In the genomic region with DNA sequence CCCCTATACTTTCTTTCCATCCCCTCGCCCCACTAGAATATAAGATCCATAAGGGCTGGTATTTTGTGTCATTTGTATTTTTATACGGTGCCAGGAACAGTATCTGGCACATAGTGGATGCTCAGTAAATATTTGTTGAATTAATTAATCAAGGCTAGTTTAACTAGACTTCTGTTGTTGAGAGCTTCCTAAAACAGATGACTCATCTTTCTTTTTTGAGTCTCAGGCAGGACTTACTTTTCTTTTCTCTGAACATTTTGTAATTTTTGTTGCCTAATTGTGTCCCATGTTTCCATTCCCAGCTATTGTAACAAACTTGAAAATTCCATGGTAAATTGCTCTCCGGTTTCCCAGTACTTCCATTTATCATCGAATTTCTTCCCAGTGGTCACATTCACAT, we compare ENCODE assay signal across 13 cellular contexts. TPM values are rescaled to one million over a fixed set of nuclear protein-coding genes. Genes with fewer than 3 reads are reported as not detected.
DNase-seq lines count a peak whose midpoint lies in the region; ATAC-seq and TF ChIP-seq lines count a peak whose summit lies in the region.
"Had no signal": no experiment of that assay in that cellular context is flagged by ENCODE, and none has a peak within 500 bp of the region (broad histone marks: within the 10 kb centered on the region; RNA-seq: fewer than 3 reads in every experiment).

No MANE protein-coding gene starts in this region.

- POLR2A ChIA-PET in activated CD8-positive, alpha-beta T cell treated with anti-CD3 and anti-CD28 coated beads for 36 hours (lab: Charles Lee) = interaction anchor here (1.2 kb wide), 1 partner anchor 11 kb away, joined by 3 read pairs; no protein-coding TSS in a partner anchor

- peaks cover 21% of the 10 kb centered on the region for H3K36me3 Mint-ChIP-seq in activated naive CD8-positive, alpha-beta T cell
- peaks cover 27% of the 10 kb centered on the region for H3K36me3 Mint-ChIP-seq in activated naive CD8-positive, alpha-beta T cell treated with anti-CD3 and anti-CD28 coated beads, Interleukin-2, amount 50 U/mL, for 24 hours (ENCODE audit: low read depth)
- H3K36me3 Mint-ChIP-seq in activated CD8-positive, alpha-beta T cell treated with anti-CD3 and anti-CD28 coated beads for 36 hours (ENCODE audit: low read depth) = peaks cover 11% of the 10 kb centered on the region

- peak overlapping the region; percentile 50 for H3K27ac ChIP-seq in muscle layer of colon (ENCODE audit: low read depth, low read length)
- H3K27ac ChIP-seq in uterus = peak overlapping the region; percentile 37 to 86
- H3K27ac ChIP-seq: foreskin keratinocyte, VCaP had no signal

- intact Hi-C loops in uterus (cut with DNase I; ENCODE audit: low total_unique reads) = no loop called here
- intact Hi-C loops in activated CD8-positive, alpha-beta T cell treated with anti-CD3 and anti-CD28 coated beads for 36 hours (cut with micrococcal nuclease) = no loop called here

- no peak overlapping the region for H3K4me3 ChIP-seq in muscle layer of colon (ENCODE audit: low read depth in 1 of 2, low read length in 2 of 2)
- no peak overlapping the region for H3K4me3 ChIP-seq in uterus

- H3K4me1 ChIP-seq in muscle layer of colon (ENCODE audit: insufficient read depth, low read length) = peaks cover 53% of the 10 kb centered on the region
- H3K4me1 ChIP-seq in uterus = peaks cover 3 to 4% of the 10 kb centered on the region in 2 donors

- H3K27ac Mint-ChIP-seq in activated naive CD8-positive, alpha-beta T cell = peak overlapping the region; percentile 64
- no peak overlapping the region for H3K27ac Mint-ChIP-seq in activated naive CD8-positive, alpha-beta T cell treated with anti-CD3 and anti-CD28 coated beads, Interleukin-2, amount 50 U/mL, for 24 hours
- H3K27ac Mint-ChIP-seq in activated CD8-positive, alpha-beta T cell treated with anti-CD3 and anti-CD28 coated beads for 36 hours = no peak overlapping the region

- no peak for TF ChIP-seq POLR2A in uterus (IDR thresholded peaks at IDR 0.05)

- DNase-seq in activated naive CD8-positive, alpha-beta T cell treated with anti-CD3 and anti-CD28 coated beads, Interleukin-2, amount 50 U/mL, for 24 hours = no peak
- DNase-seq in dedifferentiated amniotic fluid mesenchymal stem cell (ENCODE audit: extremely low spot score) (peak; percentile 39), uterus (no peak), SKM-1 (lab: John Stamatoyannopoulos, UW; ENCODE audit: unreplicated experiment) (no peak)
- no peak for DNase-seq in activated CD8-positive, alpha-beta T cell treated with anti-CD3 and anti-CD28 coated beads for 36 hours
- DNase-seq: activated naive CD4-positive, alpha-beta T cell treated with anti-CD3 and anti-CD28 coated beads, Interleukin-2, amount 50 U/mL, for 16 hours; foreskin keratinocyte; GDM1; NCI-H1092 treated with DMSO at 0.1 percent for 48 hours had no signal

- peak overlapping the region; percentile 15 for H3K4me3 Mint-ChIP-seq in activated naive CD8-positive, alpha-beta T cell
- no peak overlapping the region for H3K4me3 Mint-ChIP-seq in activated naive CD8-positive, alpha-beta T cell treated with anti-CD3 and anti-CD28 coated beads, Interleukin-2, amount 50 U/mL, for 24 hours
- H3K4me3 Mint-ChIP-seq in activated CD8-positive, alpha-beta T cell treated with anti-CD3 and anti-CD28 coated beads for 36 hours = no peak overlapping the region

- no peaks in the 10 kb centered on the region for H3K27me3 Mint-ChIP-seq in activated naive CD8-positive, alpha-beta T cell
- no peaks in the 10 kb centered on the region for H3K27me3 Mint-ChIP-seq in activated naive CD8-positive, alpha-beta T cell treated with anti-CD3 and anti-CD28 coated beads, Interleukin-2, amount 50 U/mL, for 24 hours
- H3K27me3 Mint-ChIP-seq in activated CD8-positive, alpha-beta T cell treated with anti-CD3 and anti-CD28 coated beads for 36 hours = no peaks in the 10 kb centered on the region

- peaks cover 30% of the 10 kb centered on the region for H3K4me1 Mint-ChIP-seq in activated naive CD8-positive, alpha-beta T cell (ENCODE audit: low read depth)
- peaks cover 28% of the 10 kb centered on the region for H3K4me1 Mint-ChIP-seq in activated naive CD8-positive, alpha-beta T cell treated with anti-CD3 and anti-CD28 coated beads, Interleukin-2, amount 50 U/mL, for 24 hours
- peaks cover 23% of the 10 kb centered on the region for H3K4me1 Mint-ChIP-seq in activated CD8-positive, alpha-beta T cell treated with anti-CD3 and anti-CD28 coated beads for 36 hours (ENCODE audit: low read depth)

- CTCF ChIA-PET in activated CD8-positive, alpha-beta T cell treated with anti-CD3 and anti-CD28 coated beads for 36 hours (lab: Charles Lee) = interaction anchor here (1.2 kb wide), 1 partner anchor 51 kb away, joined by 4 read pairs; no protein-coding TSS in a partner anchor

- TF ChIP-seq CTCF in uterus (IDR thresholded peaks at IDR 0.05) = no peak
- no peak for TF ChIP-seq CTCF in activated CD8-positive, alpha-beta T cell treated with anti-CD3 and anti-CD28 coated beads for 36 hours (IDR thresholded peaks at IDR 0.05)

- no peak for ATAC-seq in activated naive CD8-positive, alpha-beta T cell treated with anti-CD3 and anti-CD28 coated beads, Interleukin-2, amount 50 U/mL, for 24 hours
- ATAC-seq in HG02870 (IDR thresholded peaks at IDR 0.05; ENCODE audit: unreplicated experiment) = no peak
- no peak for ATAC-seq in activated CD8-positive, alpha-beta T cell treated with anti-CD3 and anti-CD28 coated beads for 36 hours
- ATAC-seq: foreskin keratinocyte had no signal

- H3K9ac ChIP-seq in muscle layer of colon (ENCODE audit: low read length) = no peak overlapping the region

- H3K36me3 ChIP-seq in muscle layer of colon (ENCODE audit: insufficient read depth, low read length) (no peaks in the 10 kb centered on the region), uterus (no peaks in the 10 kb centered on the region)

- no peaks in the 10 kb centered on the region for H3K27me3 ChIP-seq in muscle layer of colon (ENCODE audit: control insufficient read depth in 1 of 2, insufficient read depth in 2 of 2, low read length in 2 of 2)
- H3K27me3 ChIP-seq in uterus = no peaks in the 10 kb centered on the region
- H3K27me3 ChIP-seq: foreskin keratinocyte had no signal

- H3K9me3 ChIP-seq in muscle layer of colon (ENCODE audit: low read length) = no peaks in the 10 kb centered on the region
- H3K9me3 ChIP-seq in uterus = no peaks in the 10 kb centered on the region

- H3K9me3 Mint-ChIP-seq in activated naive CD8-positive, alpha-beta T cell (ENCODE audit: low read depth) = peaks cover 2% of the 10 kb centered on the region
- no peaks in the 10 kb centered on the region for H3K9me3 Mint-ChIP-seq in activated naive CD8-positive, alpha-beta T cell treated with anti-CD3 and anti-CD28 coated beads, Interleukin-2, amount 50 U/mL, for 24 hours
- H3K9me3 Mint-ChIP-seq in activated CD8-positive, alpha-beta T cell treated with anti-CD3 and anti-CD28 coated beads for 36 hours = no peaks in the 10 kb centered on the region

RNA-seq across cellular contexts. Expression of gene STK38L, which starts 16.7 kb away (rescaled TPM):
- total RNA-seq in uterus = 10 to 100 TPM; 26.9 to 69.3 (median 49.9) TPM
- total RNA-seq in activated CD8-positive, alpha-beta T cell treated with anti-CD3 and anti-CD28 coated beads for 36 hours = 10 to 100 TPM; 23.5 to 27.6 TPM
